In genomic region chr19:588758-589692, GRCh38 we compare ENCODE assay signal across 10 cellular contexts. TPM values are rescaled to one million over a fixed set of nuclear protein-coding genes. Genes with fewer than 3 reads are reported as not detected.
DNase-seq lines count a peak whose midpoint lies in the region; FAIRE-seq and TF ChIP-seq lines count a peak whose summit lies in the region.
"Had no signal": no experiment of that assay in that cellular context is flagged by ENCODE, and none has a peak within 500 bp of the region (broad histone marks: within the 10 kb centered on the region; RNA-seq: fewer than 3 reads in every experiment).

No MANE protein-coding gene starts in this region.

- no peak overlapping the region for H3K14ac ChIP-seq in H9 (ENCODE audit: insufficient read depth, low read length)

- H4K8ac ChIP-seq in H9 (replicated peaks; ENCODE audit: insufficient read length, low read depth, low read length): no peak overlapping the region

- FAIRE-seq in small intestine (lab: Jason Lieb, UNC): no peak

- no peak overlapping the region for H3K9ac ChIP-seq in H9 (ENCODE audit: extremely low read depth, insufficient read length, low read length)

- no peak overlapping the region for H3K56ac ChIP-seq in H9 (ENCODE audit: insufficient read length, low read depth, low read length)

- H2BK12ac ChIP-seq in H9 (ENCODE audit: insufficient read length, low read depth, low read length): no peak overlapping the region

- H2BK5ac ChIP-seq in H9 (ENCODE audit: insufficient read length, low read length): no peak overlapping the region

- H3T11ph ChIP-seq in H9 (ENCODE audit: low read length): no peak overlapping the region

- H3K27ac Mint-ChIP-seq in H9 (no peak overlapping the region), CD14-positive monocyte (no peak overlapping the region)

- H3K27ac ChIP-seq in H9 (ENCODE audit: insufficient read length, low read depth, low read length): no peak overlapping the region
- H3K27ac ChIP-seq in RWPE1: peak overlapping the region; percentile 57
- no peak overlapping the region for H3K27ac ChIP-seq in small intestine (ENCODE audit: low read depth in 1 of 2, low read length in 1 of 2)

- no peak overlapping the region for H3K4ac ChIP-seq in H9 (ENCODE audit: low read depth, low read length)

- POLR2A ChIA-PET in RWPE1 (lab: Yijun Ruan, JAX; ENCODE audit: low non-redundant PET): interaction anchor here (1.0 kb wide), 1 partner anchor 12 kb away, joined by 3 read pairs; no protein-coding TSS in a partner anchor

- no peak overlapping the region for H2AFZ ChIP-seq in H9 (ENCODE audit: low read length)

- H3K36me3 Mint-ChIP-seq in H9 (ENCODE audit: insufficient read depth in 1 of 3, low read depth in 3 of 3) (no peaks in the 10 kb centered on the region), CD14-positive monocyte (no peaks in the 10 kb centered on the region)

- H3K18ac ChIP-seq in H9 (ENCODE audit: insufficient read length, low read depth, low read length): no peak overlapping the region

- H2AK5ac ChIP-seq in H9 (ENCODE audit: insufficient read length, low read length): no peak overlapping the region

- TF ChIP-seq CTCF in BE2C (IDR thresholded peaks at IDR 0.05; ENCODE audit: low read depth, low read length) (0 out of 2 replicates have a peak, but pooled peaks have one; percentile 7), H9 (conservative IDR thresholded peaks at IDR 0.05) (no peak), RWPE1 (conservative IDR thresholded peaks at IDR 0.05; ENCODE audit: low read depth) (no peak), CD14-positive monocyte (IDR thresholded peaks at IDR 0.05) (no peak)

- WGBS in H9 (ENCODE audit: extremely low coverage, insufficient read length, low lambda C conversion rate): no CpG with 5 or more reads among the region's 53 CpGs
- 10 to 16% (median 11%) methylated on average over 45 to 53 of the region's 53 CpGs for WGBS in small intestine, 3 donors

- H4K5ac ChIP-seq in H9 (ENCODE audit: insufficient read length, low read depth, low read length): no peak overlapping the region

- H3K27me3 ChIP-seq in BE2C: no peaks in the 10 kb centered on the region
- H3K27me3 ChIP-seq in H9 (ENCODE audit: insufficient read depth, low read length): peaks cover 12% of the 10 kb centered on the region; the same call in 1 of the 2 replicates
- H3K27me3 ChIP-seq in small intestine (ENCODE audit: control insufficient read depth in 2 of 2, insufficient read depth in 2 of 2, low read length in 2 of 2): peaks cover 4 to 20% of the 10 kb centered on the region in 2 donors

- H3K79me1 ChIP-seq in H9 (ENCODE audit: insufficient read depth, low read depth, low read length, poor library complexity, severe bottlenecking): no peaks in the 10 kb centered on the region

- H2BK120ac ChIP-seq in H9 (ENCODE audit: low read depth, low read length, poor library complexity, severe bottlenecking): no peak overlapping the region

- DNase-seq in BE2C (peak; percentile 46), H9 (peak; percentile 54), RWPE1 (ENCODE audit: low spot score) (no peak), small intestine (no peak), HK-2 (ENCODE audit: unreplicated experiment) (no peak), CD14-positive monocyte (ENCODE audit: low spot score) (no peak)
- no peak for DNase-seq in activated effector memory CD4-positive, alpha-beta T cell treated with anti-CD3 and anti-CD28 coated beads, Interleukin-2, amount 50 U/mL, for 16 hours

- H3K9me3 ChIP-seq in BE2C (no peaks in the 10 kb centered on the region), H9 (ENCODE audit: control insufficient read depth, low read depth, low read length) (no peaks in the 10 kb centered on the region), small intestine (ENCODE audit: control insufficient read depth, low read depth) (no peaks in the 10 kb centered on the region)

- H3K4me1 ChIP-seq in BE2C (peaks cover 12% of the 10 kb centered on the region), H9 (ENCODE audit: insufficient read depth, low read length) (no peaks in the 10 kb centered on the region), small intestine (ENCODE audit: control insufficient read depth in 2 of 2, insufficient read depth in 1 of 2, low read depth in 1 of 2, low read length in 1 of 2) (no peaks in the 10 kb centered on the region)

- H3K4me3 Mint-ChIP-seq in H9: peak overlapping the region; percentile 47 to 73
- H3K4me3 Mint-ChIP-seq in CD14-positive monocyte: peak overlapping the region in 1 of 2 donors; percentile 76

- H3K36me3 ChIP-seq in BE2C: no peaks in the 10 kb centered on the region
- H3K36me3 ChIP-seq in small intestine (ENCODE audit: control insufficient read depth in 2 of 2, insufficient read depth in 2 of 2, low read length in 2 of 2): no peaks in the 10 kb centered on the region

- no peak overlapping the region for H2BK15ac ChIP-seq in H9 (ENCODE audit: low read depth, low read length)

- H3K4me3 ChIP-seq in BE2C (ENCODE audit: low read depth, low read length) (peak overlapping the region; percentile 51), iPS-11a (ENCODE audit: low read depth, low read length) (peak overlapping the region; percentile 17), small intestine (ENCODE audit: low read depth in 1 of 2, low read length in 2 of 2) (peak overlapping the region in 1 of 2 donors; percentile 48)

- intact Hi-C loops in CD14-positive monocyte (cut with micrococcal nuclease): no loop called here

- peaks cover 3% of the 10 kb centered on the region for H4K20me1 ChIP-seq in H9 (ENCODE audit: control insufficient read depth, insufficient read depth, insufficient read length)

- no peak overlapping the region for H2BK20ac ChIP-seq in H9 (ENCODE audit: low read depth, low read length, poor library complexity, severe bottlenecking)

- H3K27me3 Mint-ChIP-seq in H9 (ENCODE audit: low read depth): peaks cover 50% of the 10 kb centered on the region
- H3K27me3 Mint-ChIP-seq in CD14-positive monocyte (ENCODE audit: low read depth in 3 of 3): peaks cover 51 to 77% (median 67%) of the 10 kb centered on the region in 3 donors

- no peaks in the 10 kb centered on the region for H3K9me3 Mint-ChIP-seq in H9
- H3K9me3 Mint-ChIP-seq in CD14-positive monocyte: peaks cover 0 to 18% (median 7%) of the 10 kb centered on the region in 7 donors

- H3K79me2 ChIP-seq in H9 (ENCODE audit: insufficient read depth, low read length): no peaks in the 10 kb centered on the region

- H3K4me1 Mint-ChIP-seq in H9 (peaks cover 2 to 9% of the 10 kb centered on the region in 2 experiments), CD14-positive monocyte (peaks cover 6% of the 10 kb centered on the region)

- H3K23me2 ChIP-seq in H9 (ENCODE audit: insufficient read length, low read depth, low read length, poor library complexity, severe bottlenecking): no peaks in the 10 kb centered on the region

- no peak overlapping the region for H4K91ac ChIP-seq in H9 (ENCODE audit: insufficient read length, low read depth, low read length)

- no peak overlapping the region for H3K23ac ChIP-seq in H9 (ENCODE audit: insufficient read length, low read depth, low read length)

- CTCF ChIA-PET in RWPE1 (lab: Yijun Ruan, JAX): interaction anchor here (0.7 to 0.9 kb wide), 3 partner anchors 27 to 154 kb away, joined by 3 to 4 read pairs (median 3); no protein-coding TSS in a partner anchor

- peak overlapping the region; percentile 15 for H3K4me2 ChIP-seq in H9 (ENCODE audit: insufficient read depth, insufficient read length, low read length)

RNA-seq across cellular contexts. Expression of gene HCN2, which starts 0.7 kb away (rescaled TPM):
- polyA plus RNA-seq in BE2C (2012; ENCODE audit: insufficient read depth, insufficient read length, low read depth): 15.2 TPM
- total RNA-seq in H9 (2021): 3.7 and 4.1 TPM in 2 replicates
- polyA plus RNA-seq in small intestine: under 1 TPM in 1 of 3 donors, not detected in 2; 0.58 TPM
- polyA plus RNA-seq in CD14-positive monocyte: not detected

RNA-seq across cellular contexts. Expression of gene BSG, which starts 16.6 kb away (rescaled TPM):
- polyA plus RNA-seq in BE2C (2012; ENCODE audit: insufficient read depth, insufficient read length, low read depth): 2,598 TPM
- total RNA-seq in H9 (2021): 715 and 719 TPM in 2 replicates
- polyA plus RNA-seq in small intestine (100 to 1,000 TPM; 208 to 443 (median 305) TPM), CD14-positive monocyte (100 to 1,000 TPM; 364 to 431 TPM)

RNA-seq across cellular contexts. Expression of gene POLRMT, which starts 44.3 kb away (rescaled TPM):
- 246 TPM for polyA plus RNA-seq in BE2C (2012; ENCODE audit: insufficient read depth, insufficient read length, low read depth)
- total RNA-seq in H9 (2021): 101 and 104 TPM in 2 replicates
- polyA plus RNA-seq in small intestine (100 to 1,000 TPM in 1 of 3 donors, 10 to 100 TPM in 2; 74.1 to 153 (median 99.4) TPM), CD14-positive monocyte (10 to 100 TPM; 16.2 to 17.6 TPM)

RNA-seq across cellular contexts. Expression of gene GZMM, which starts 45.2 kb away (rescaled TPM):
- polyA plus RNA-seq in BE2C (2012; ENCODE audit: insufficient read depth, insufficient read length, low read depth): 4.1 TPM
- total RNA-seq in H9 (2021): 0.64 and 0.66 TPM in 2 replicates
- 1 to 10 TPM in 2 of 3 donors, under 1 TPM in 1; 0.89 to 5.7 (median 1.9) TPM for polyA plus RNA-seq in small intestine
- polyA plus RNA-seq in CD14-positive monocyte: 1 to 10 TPM in 1 of 2 donors, under 1 TPM in 1; 0.48 to 1.4 TPM
- total RNA-seq: myocyte had no signal

RNA-seq across cellular contexts. Expression of gene FGF22, which starts 50.7 kb away (rescaled TPM):
- 3.8 TPM for polyA plus RNA-seq in BE2C (2012; ENCODE audit: insufficient read depth, insufficient read length, low read depth)
- total RNA-seq in H9 (2021): 0.72 and 0.99 TPM in 2 replicates
- under 1 TPM in 1 of 3 donors, not detected in 2; 0.30 TPM for polyA plus RNA-seq in small intestine
- polyA plus RNA-seq in CD14-positive monocyte: not detected
- total RNA-seq: T-helper 1 cell treated with Interleukin-12 subunit alpha and Interleukin-12 subunit beta and Interleukin-4 antibody, amounts not matched to agents 30 ng/mL and 1 ng/mL, for 36 hours had no signal

Comparison
In these comparisons a context has a peak if more than half of its experiments do, and no peak if none do; other contexts are left out.
1. DNase-seq: peak in BE2C (single experiment) and H9 (single experiment); none in RWPE1 (single experiment), activated effector memory CD4-positive, alpha-beta T cell treated with anti-CD3 and anti-CD28 coated beads, Interleukin-2, amount 50 U/mL, for 16 hours (single experiment), small intestine (single experiment), HK-2 (single experiment) and CD14-positive monocyte (single experiment).
2. RNA of gene POLRMT, which starts 44.3 kb away (polyA plus RNA-seq): 74.1 to 153 TPM in small intestine; 16.2 to 17.6 TPM in CD14-positive monocyte; every median in the first group is over 4 times any median in the second.